In genomic region chr1:6486433-6487011, GRCh38 we compare ENCODE assay signal across 7 cellular contexts. TPM values are rescaled to one million over a fixed set of nuclear protein-coding genes. Genes with fewer than 3 reads are reported as not detected.
DNase-seq lines count a peak whose midpoint lies in the region; ATAC-seq, FAIRE-seq and TF ChIP-seq lines count a peak whose summit lies in the region.

No MANE protein-coding gene starts in this region.

- no peak for ATAC-seq in omental fat pad (ENCODE audit: low FRiP score)

- no peak overlapping the region for H3K27ac ChIP-seq in SJCRH30
- H3K27ac ChIP-seq in suprapubic skin, result peak overlapping the region; percentile 83

- TF ChIP-seq EP300 in suprapubic skin (IDR thresholded peaks at IDR 0.05), result no peak

- DNase-seq in GM12891 (ENCODE audit: insufficient read length, low spot score) (peak; percentile 91), LHCN-M2 (ENCODE audit: low read depth) (peak; percentile 70), SJCRH30 (peak; percentile 91 to 94), activated gamma-delta T cell (lab: John Stamatoyannopoulos, UW) (peak; percentile 30), frontal cortex (ENCODE audit: low spot score in 2 of 2) (peak; percentile 80 to 90), omental fat pad (ENCODE audit: low spot score) (peak; percentile 73), suprapubic skin (ENCODE audit: low spot score in 2 of 2) (peak; percentile 90)

- H3K4me3 ChIP-seq in SJCRH30 (no peak overlapping the region), suprapubic skin (peak overlapping the region; percentile 65)

- 1% methylated on average over 14 of the region's 15 CpGs for WGBS in suprapubic skin

- 0 out of 2 replicates have a peak, but pooled peaks cover 2% of the 10 kb centered on the region for H3K27me3 ChIP-seq in SJCRH30
- peaks cover 18% of the 10 kb centered on the region for H3K27me3 ChIP-seq in suprapubic skin

- H3K4me1 ChIP-seq in SJCRH30 (peaks cover 14% of the 10 kb centered on the region), suprapubic skin (peaks cover 84% of the 10 kb centered on the region)

- H3K9me3 ChIP-seq in SJCRH30 (replicated peaks), result no peaks in the 10 kb centered on the region
- no peaks in the 10 kb centered on the region for H3K9me3 ChIP-seq in suprapubic skin

- H3K36me3 ChIP-seq in SJCRH30 (no peaks in the 10 kb centered on the region), suprapubic skin (no peaks in the 10 kb centered on the region)

- TF ChIP-seq CTCF in omental fat pad (IDR thresholded peaks at IDR 0.05), result peak in 1 of 3 donors; percentile 24
- peak; percentile 83 to 89 for TF ChIP-seq CTCF in suprapubic skin (IDR thresholded peaks at IDR 0.05)

- FAIRE-seq in GM12891 (lab: Jason Lieb, UNC), result peak; percentile 85
- FAIRE-seq in frontal cortex (lab: Jason Lieb, UNC), result no peak

- TF ChIP-seq POLR2A in GM12891 (IDR thresholded peaks at IDR 0.05; ENCODE audit: low read depth, low read length) (no peak), suprapubic skin (IDR thresholded peaks at IDR 0.05) (no peak)

TF ChIP-seq in GM12891, 5 proteins besides CTCF, POLR2A, EP300 and RAD21:
- no peak for TF ChIP-seq SPI1 (IDR thresholded peaks at IDR 0.05; ENCODE audit: low read depth, low read length)
- TF ChIP-seq PAX5 (IDR thresholded peaks at IDR 0.05; ENCODE audit: insufficient read depth, low read length, severe bottlenecking), result no peak
- TF ChIP-seq POU2F2 (IDR thresholded peaks at IDR 0.05; ENCODE audit: low read depth, low read length), result no peak
- TF ChIP-seq TAF1 (IDR thresholded peaks at IDR 0.05; ENCODE audit: low read depth, low read length), result no peak
- no peak for TF ChIP-seq POLR2AphosphoS5 (IDR thresholded peaks at IDR 0.05; ENCODE audit: low read depth, low read length)
TF ChIP-seq in GM12891: peak in this region for 0.

RNA-seq across cellular contexts. Expression of gene PLEKHG5, which starts 4.9 kb away (rescaled TPM):
- polyA plus RNA-seq in GM12891 (2012; ENCODE audit: low read depth, missing spikeins), result 0.24 TPM
- total RNA-seq in LHCN-M2 (2014; rRNA removed) (1.8 and 2.2 TPM in 2 replicates), frontal cortex (24.9 TPM), omental fat pad (10 to 100 TPM in 1 of 4 donors, 1 to 10 TPM in 3; 6.6 to 24.6 (median 7.9) TPM), suprapubic skin (100 to 1,000 TPM in 2 of 4 donors, 10 to 100 TPM in 2; 76.3 to 347 (median 107) TPM)
- polyA plus RNA-seq in LHCN-M2 (2012), result 2.4 TPM
- total RNA-seq in SJCRH30 (2014; rRNA removed; shearing (Covaris generic)), result 3.7 and 5.3 TPM in 2 replicates

RNA-seq across cellular contexts. Expression of gene TNFRSF25, which starts 20.5 kb away (rescaled TPM):
- 0.46 TPM for polyA plus RNA-seq in GM12891 (2012; ENCODE audit: low read depth, missing spikeins)
- total RNA-seq in LHCN-M2 (2014; rRNA removed), result 0.58 and 0.98 TPM in 2 replicates
- 0.90 TPM for polyA plus RNA-seq in LHCN-M2 (2012)
- 4.1 and 4.6 TPM in 2 replicates for total RNA-seq in SJCRH30 (2014; rRNA removed; shearing (Covaris generic))
- 9.0 TPM for total RNA-seq in frontal cortex
- 10 to 100 TPM in 1 of 4 donors, 1 to 10 TPM in 3; 4.4 to 25.5 (median 6.6) TPM for total RNA-seq in omental fat pad
- 100 to 1,000 TPM in 2 of 4 donors, 10 to 100 TPM in 2; 66.8 to 411 (median 99.5) TPM for total RNA-seq in suprapubic skin

Comparison
In these comparisons a context has a peak if more than half of its experiments do, and no peak if none do; other contexts are left out.
1. DNase-seq: peak in every context shown above with its lines; median percentile 92 in SJCRH30; 91 in GM12891; 90 in suprapubic skin; 85 in frontal cortex; 73 in omental fat pad; 70 in LHCN-M2; 30 in activated gamma-delta T cell.